Comparison of ENCODE assay signal across 8 cellular contexts in genomic region chr7:93715234-93715633, GRCh38.
A peak's percentile ranks its signal among the peaks of the same experiment; 100 is the strongest.
DNase-seq lines count a peak whose midpoint lies in the region; ATAC-seq and TF ChIP-seq lines count a peak whose summit lies in the region.

No MANE protein-coding gene starts in this region.

- no peak overlapping the region for H3K4me3 ChIP-seq in left ventricle myocardium inferior

- POLR2A ChIA-PET in activated CD4-positive, alpha-beta memory T cell treated with anti-CD3 and anti-CD28 coated beads for 36 hours (lab: Charles Lee), result no interaction called here

- H3K4me1 Mint-ChIP-seq in activated CD4-positive, alpha-beta memory T cell treated with anti-CD3 and anti-CD28 coated beads for 36 hours (ENCODE audit: low read depth), result no peaks in the 10 kb centered on the region
- peaks cover 0 to 5% of the 10 kb centered on the region in 2 donors for H3K4me1 Mint-ChIP-seq in natural killer cell treated with Interleukin-12 subunit alpha and Interleukin-12 subunit beta and Interleukin-15 and Interleukin-18, amount 100 ng/mL, for 72 hours (ENCODE audit: low read depth in 2 of 2)

- no peak overlapping the region for H3K4me3 Mint-ChIP-seq in activated CD4-positive, alpha-beta memory T cell treated with anti-CD3 and anti-CD28 coated beads for 36 hours
- no peak overlapping the region for H3K4me3 Mint-ChIP-seq in natural killer cell treated with Interleukin-12 subunit alpha and Interleukin-12 subunit beta and Interleukin-15 and Interleukin-18, amount 100 ng/mL, for 72 hours

- no peaks in the 10 kb centered on the region for H3K36me3 Mint-ChIP-seq in activated CD4-positive, alpha-beta memory T cell treated with anti-CD3 and anti-CD28 coated beads for 36 hours
- H3K36me3 Mint-ChIP-seq in natural killer cell treated with Interleukin-12 subunit alpha and Interleukin-12 subunit beta and Interleukin-15 and Interleukin-18, amount 100 ng/mL, for 72 hours, result no peaks in the 10 kb centered on the region

- no peak overlapping the region for H3K27ac Mint-ChIP-seq in activated CD4-positive, alpha-beta memory T cell treated with anti-CD3 and anti-CD28 coated beads for 36 hours
- H3K27ac Mint-ChIP-seq in natural killer cell treated with Interleukin-12 subunit alpha and Interleukin-12 subunit beta and Interleukin-15 and Interleukin-18, amount 100 ng/mL, for 72 hours, result no peak overlapping the region

- no peaks in the 10 kb centered on the region for H3K36me3 ChIP-seq in left ventricle myocardium inferior

- DNase-seq in AG08396 (ENCODE audit: low spot score) (peak; percentile 25), LoVo (ENCODE audit: low spot score) (peak; percentile 54), left ventricle myocardium inferior (peak; percentile 26), DMS79 (lab: John Stamatoyannopoulos, UW) (no peak)
- DNase-seq in activated CD4-positive, alpha-beta memory T cell treated with anti-CD3 and anti-CD28 coated beads for 36 hours, result peak; percentile 35
- peak; percentile 11 for DNase-seq in stimulated activated CD4-positive, alpha-beta T cell treated with anti-CD3 and anti-CD28 coated beads, Interleukin-1b, Interleukin-23, amount 100 ng/mL, for 48 hours
- DNase-seq in natural killer cell treated with Interleukin-12 subunit alpha and Interleukin-12 subunit beta and Interleukin-15 and Interleukin-18, amount 100 ng/mL, for 72 hours (ENCODE audit: low spot score), result no peak

- intact Hi-C loops in activated CD4-positive, alpha-beta memory T cell treated with anti-CD3 and anti-CD28 coated beads for 36 hours (cut with micrococcal nuclease), result loop anchor here (1.0 kb wide), 1 partner anchor 372 kb away; no protein-coding TSS in a partner anchor
- intact Hi-C loops in left ventricle myocardium inferior (cut with micrococcal nuclease), result no loop called here

- H3K27me3 ChIP-seq in left ventricle myocardium inferior (ENCODE audit: low read depth), result no peaks in the 10 kb centered on the region

- no peaks in the 10 kb centered on the region for H3K27me3 Mint-ChIP-seq in activated CD4-positive, alpha-beta memory T cell treated with anti-CD3 and anti-CD28 coated beads for 36 hours
- H3K27me3 Mint-ChIP-seq in natural killer cell treated with Interleukin-12 subunit alpha and Interleukin-12 subunit beta and Interleukin-15 and Interleukin-18, amount 100 ng/mL, for 72 hours, result peaks cover 0 to 9% of the 10 kb centered on the region in 2 donors

- H3K4me1 ChIP-seq in left ventricle myocardium inferior, result peaks cover 16% of the 10 kb centered on the region

- no peaks in the 10 kb centered on the region for H3K9me3 Mint-ChIP-seq in activated CD4-positive, alpha-beta memory T cell treated with anti-CD3 and anti-CD28 coated beads for 36 hours
- H3K9me3 Mint-ChIP-seq in natural killer cell treated with Interleukin-12 subunit alpha and Interleukin-12 subunit beta and Interleukin-15 and Interleukin-18, amount 100 ng/mL, for 72 hours, result no peaks in the 10 kb centered on the region

- peak; percentile 66 for ATAC-seq in GM18909 (IDR thresholded peaks at IDR 0.05; ENCODE audit: poor library complexity, unreplicated experiment)
- ATAC-seq in natural killer cell treated with Interleukin-12 subunit alpha and Interleukin-12 subunit beta and Interleukin-15 and Interleukin-18, amount 100 ng/mL, for 72 hours, result no peak

- H3K27ac ChIP-seq in left ventricle myocardium inferior (replicated peaks), result no peak overlapping the region

- peak; percentile 57 for TF ChIP-seq CTCF in left ventricle myocardium inferior (IDR thresholded peaks at IDR 0.05; ENCODE audit: borderline replicate concordance)

- no peaks in the 10 kb centered on the region for H3K9me3 ChIP-seq in left ventricle myocardium inferior (replicated peaks)

- CTCF ChIA-PET in activated CD4-positive, alpha-beta memory T cell treated with anti-CD3 and anti-CD28 coated beads for 36 hours (lab: Charles Lee), result interaction anchor here (1.7 kb wide), 1 partner anchor 9 kb away, joined by 5 read pairs; no protein-coding TSS in a partner anchor

Comparison
In these comparisons a context has a peak if more than half of its experiments do, and no peak if none do; other contexts are left out.
1. DNase-seq: peak in AG08396 (single experiment), LoVo (single experiment), activated CD4-positive, alpha-beta memory T cell treated with anti-CD3 and anti-CD28 coated beads for 36 hours (single experiment), left ventricle myocardium inferior (single experiment) and stimulated activated CD4-positive, alpha-beta T cell treated with anti-CD3 and anti-CD28 coated beads, Interleukin-1b, Interleukin-23, amount 100 ng/mL, for 48 hours (single experiment); none in natural killer cell treated with Interleukin-12 subunit alpha and Interleukin-12 subunit beta and Interleukin-15 and Interleukin-18, amount 100 ng/mL, for 72 hours (single experiment) and DMS79 (single experiment).